In the genomic region with DNA sequence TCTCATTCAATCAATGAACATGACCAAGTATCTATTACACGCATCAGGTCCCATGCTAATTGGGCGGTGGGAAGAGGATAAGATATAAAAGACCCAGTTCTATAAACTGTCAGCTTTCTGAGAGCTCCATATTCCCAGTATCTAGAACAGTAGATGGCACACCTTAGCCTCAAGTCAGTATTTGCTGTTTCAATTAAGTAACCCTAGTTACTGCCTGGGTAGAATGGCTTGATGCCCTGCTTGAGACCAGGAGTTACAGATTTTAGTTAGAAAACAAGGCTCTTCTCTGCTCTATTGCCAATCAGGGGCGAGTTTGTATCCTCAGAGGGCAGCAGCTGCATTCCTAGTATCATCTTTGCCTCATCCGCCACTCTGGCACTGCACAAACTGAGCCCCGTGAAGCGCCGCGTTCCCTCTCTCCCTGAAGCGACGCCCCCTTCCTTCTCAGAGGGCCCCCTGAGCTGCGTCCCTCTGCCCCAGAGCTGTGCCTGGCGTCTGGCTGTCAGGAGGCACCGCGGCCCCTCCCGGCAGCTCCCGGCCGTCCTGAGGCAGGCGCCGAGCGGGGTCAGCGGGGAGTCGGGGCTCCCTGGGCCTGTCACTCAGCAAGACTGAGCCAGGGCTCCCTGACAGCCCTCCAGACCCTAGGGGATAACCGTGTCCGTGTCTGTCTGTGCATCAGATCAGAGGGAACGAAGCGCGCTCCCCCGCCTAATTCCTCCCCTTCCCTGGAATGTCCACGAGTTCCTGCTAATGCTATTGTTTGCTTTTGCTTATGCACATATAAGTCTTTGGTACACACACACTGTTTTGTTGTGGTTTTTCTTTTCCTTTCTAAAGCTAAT, we compare ENCODE assay signal across 8 cellular contexts.
DNase-seq lines count a peak whose midpoint lies in the region; ATAC-seq and TF ChIP-seq lines count a peak whose summit lies in the region.

No MANE protein-coding gene starts in this region.

- no peak overlapping the region for H2AK5ac ChIP-seq in trophoblast cell (ENCODE audit: low read length)

- TF ChIP-seq CTCF in Caco-2 (IDR thresholded peaks at IDR 0.05; ENCODE audit: insufficient read depth in 1 of 2, low read depth in 1 of 2, low read length in 1 of 2, severe bottlenecking in 1 of 2, unreplicated experiment in 1 of 2) = no peak

- peak overlapping the region; percentile 14 for H4K8ac ChIP-seq in trophoblast cell (ENCODE audit: low read depth, low read length)

- no peaks in the 10 kb centered on the region for H3K27me3 Mint-ChIP-seq in Caco-2 (ENCODE audit: insufficient read depth, unreplicated experiment)
- peaks cover 20 to 42% of the 10 kb centered on the region in 2 donors for H3K27me3 Mint-ChIP-seq in CD8-positive, alpha-beta memory T cell

- H3K4me1 Mint-ChIP-seq in Caco-2 (ENCODE audit: low read depth, unreplicated experiment) = no peaks in the 10 kb centered on the region
- H3K4me1 Mint-ChIP-seq in CD8-positive, alpha-beta memory T cell = peaks cover 0 to 13% (median 0%) of the 10 kb centered on the region in 3 donors

- peak overlapping the region; percentile 72 for H4K91ac ChIP-seq in trophoblast cell (ENCODE audit: low read depth, low read length)

- peak; percentile 45 to 49 for DNase-seq in Caco-2
- no peak for DNase-seq in SK-N-MC (ENCODE audit: low read depth, low spot score)
- peak; percentile 46 for DNase-seq in Right ventricle myocardium superior
- no peak for DNase-seq in trophoblast cell
- DNase-seq in CD8-positive, alpha-beta memory T cell = no peak
- no peak for DNase-seq in activated T-cell treated with anti-CD3 and anti-CD28 coated beads, Interleukin-2, amount 50 U/mL, for 1 hour

- no TSS peak for BruUV-seq in Caco-2 (replicated peaks; lab: Mats Ljungman, UMichigan)

- H3K27me3 ChIP-seq in Caco-2 (replicated peaks; ENCODE audit: control insufficient read depth, insufficient read depth, low read length) (no peaks in the 10 kb centered on the region), trophoblast cell (ENCODE audit: insufficient read depth, low read length) (no peaks in the 10 kb centered on the region)
- H3K27me3 ChIP-seq in CD8-positive, alpha-beta memory T cell (ENCODE audit: insufficient read depth, low read length, poor library complexity, severe bottlenecking) = peaks cover 5% of the 10 kb centered on the region

- H4K12ac ChIP-seq in trophoblast cell (ENCODE audit: low read depth, low read length) = no peak overlapping the region

- H3K4me3 ChIP-seq in Caco-2 (ENCODE audit: low read depth, low read length) (peak overlapping the region; percentile 23), SK-N-MC (peak overlapping the region; percentile 61), trophoblast cell (ENCODE audit: low read depth, low read length) (peak overlapping the region; percentile 6)
- no peak overlapping the region for H3K4me3 ChIP-seq in CD8-positive, alpha-beta memory T cell (ENCODE audit: low read length)

- peak overlapping the region; percentile 9 for H3K14ac ChIP-seq in trophoblast cell (ENCODE audit: low read length)

- H3K27ac Mint-ChIP-seq in Caco-2 (ENCODE audit: unreplicated experiment) = no peak overlapping the region
- H3K27ac Mint-ChIP-seq in CD8-positive, alpha-beta memory T cell = no peak overlapping the region

- peak overlapping the region; percentile 24 for H2AFZ ChIP-seq in trophoblast cell (ENCODE audit: insufficient read depth, low read length, poor library complexity)

- ATAC-seq in Right ventricle myocardium superior (ENCODE audit: poor library complexity) = peak; percentile 80
- no peak for ATAC-seq in GM18511 (IDR thresholded peaks at IDR 0.05; ENCODE audit: unreplicated experiment)
- no peak for ATAC-seq in HG02938 (IDR thresholded peaks at IDR 0.05; ENCODE audit: unreplicated experiment)

- peaks cover 7% of the 10 kb centered on the region for H3K79me1 ChIP-seq in trophoblast cell (ENCODE audit: low read length)

- H3K79me2 ChIP-seq in trophoblast cell (ENCODE audit: control insufficient read depth, insufficient read depth, low read length, poor library complexity) = no peaks in the 10 kb centered on the region

- no peaks in the 10 kb centered on the region for H3K9me3 Mint-ChIP-seq in Caco-2 (ENCODE audit: unreplicated experiment)
- no peaks in the 10 kb centered on the region for H3K9me3 Mint-ChIP-seq in CD8-positive, alpha-beta memory T cell

- CTCF ChIA-PET in Caco-2 (lab: Charles Lee) = no interaction called here
- CTCF ChIA-PET in CD8-positive, alpha-beta memory T cell (lab: Charles Lee) = no interaction called here

- H3K36me3 ChIP-seq in Caco-2 (ENCODE audit: control insufficient read depth, insufficient read depth, low read length) = no peaks in the 10 kb centered on the region
- H3K36me3 ChIP-seq in SK-N-MC (ENCODE audit: insufficient read depth, low read length) = no peaks in the 10 kb centered on the region
- H3K36me3 ChIP-seq in trophoblast cell (ENCODE audit: control insufficient read depth in 1 of 2, insufficient read depth in 2 of 2, low read length in 2 of 2) = no peaks in the 10 kb centered on the region
- no peaks in the 10 kb centered on the region for H3K36me3 ChIP-seq in CD8-positive, alpha-beta memory T cell (ENCODE audit: insufficient read depth, low read length)

- peak overlapping the region; percentile 63; the same call in 1 of the 2 replicates for H3K27ac ChIP-seq in SK-N-MC
- peak overlapping the region; percentile 9 for H3K27ac ChIP-seq in trophoblast cell (ENCODE audit: low read depth, low read length)
- no peak overlapping the region for H3K27ac ChIP-seq in CD8-positive, alpha-beta memory T cell (ENCODE audit: low read depth, low read length)

- peak overlapping the region; percentile 61 for H3K4me2 ChIP-seq in trophoblast cell (ENCODE audit: low read length)

- peak overlapping the region; percentile 21 for H2BK5ac ChIP-seq in trophoblast cell (ENCODE audit: low read depth, low read length, poor library complexity)

- H3K18ac ChIP-seq in trophoblast cell (ENCODE audit: low read length) = no peak overlapping the region

- H3K9me3 ChIP-seq in Caco-2 = no peaks in the 10 kb centered on the region
- H3K9me3 ChIP-seq in SK-N-MC (ENCODE audit: low read depth, low read length) = no peaks in the 10 kb centered on the region
- H3K9me3 ChIP-seq in trophoblast cell (ENCODE audit: insufficient read depth, low read depth, low read length) = no peaks in the 10 kb centered on the region
- H3K9me3 ChIP-seq in CD8-positive, alpha-beta memory T cell (ENCODE audit: low read length) = no peaks in the 10 kb centered on the region

- H3K4ac ChIP-seq in trophoblast cell (ENCODE audit: low read depth, low read length) = no peak overlapping the region

- H2BK12ac ChIP-seq in trophoblast cell (ENCODE audit: low read length) = peak overlapping the region; percentile 0

- intact Hi-C loops in Caco-2 (cut with micrococcal nuclease; ENCODE audit: unreplicated experiment) (no loop called here), Right ventricle myocardium superior (cut with DNase I) (no loop called here)

- POLR2A ChIA-PET in Caco-2 (lab: Charles Lee) = no interaction called here
- POLR2A ChIA-PET in CD8-positive, alpha-beta memory T cell (lab: Charles Lee) = no interaction called here

- WGBS in trophoblast cell (ENCODE audit: extremely low coverage, insufficient coverage, insufficient read length) = no CpG with 5 or more reads among the region's 29 CpGs

- H3K23ac ChIP-seq in trophoblast cell (ENCODE audit: low read length) = no peak overlapping the region

- H3K9ac ChIP-seq in SK-N-MC (ENCODE audit: insufficient read length) = no peak overlapping the region
- H3K9ac ChIP-seq in trophoblast cell (ENCODE audit: low read length) = no peak overlapping the region

- H3K36me3 Mint-ChIP-seq in Caco-2 (ENCODE audit: insufficient read depth, unreplicated experiment) = no peaks in the 10 kb centered on the region
- no peaks in the 10 kb centered on the region for H3K36me3 Mint-ChIP-seq in CD8-positive, alpha-beta memory T cell

- H2BK120ac ChIP-seq in trophoblast cell (ENCODE audit: insufficient read depth, low read length, poor library complexity) = peak overlapping the region; percentile 2

- peaks cover 5% of the 10 kb centered on the region; the same call in 1 of the 2 replicates for H3K4me1 ChIP-seq in Caco-2
- H3K4me1 ChIP-seq in trophoblast cell (ENCODE audit: control insufficient read depth in 1 of 2, insufficient read depth in 2 of 2, low read length in 2 of 2) = peaks cover 3 to 5% of the 10 kb centered on the region in 2 experiments
- H3K4me1 ChIP-seq in CD8-positive, alpha-beta memory T cell (ENCODE audit: insufficient read depth, low read length) = no peaks in the 10 kb centered on the region

- H3K4me3 Mint-ChIP-seq in Caco-2 (ENCODE audit: unreplicated experiment) = peak overlapping the region; percentile 72
- H3K4me3 Mint-ChIP-seq in CD8-positive, alpha-beta memory T cell = peak overlapping the region in 1 of 7 donors; percentile 8

Comparison
In these comparisons a context has a peak if more than half of its experiments do, and no peak if none do; other contexts are left out.
1. DNase-seq: peak in Caco-2 (2 of 2) and Right ventricle myocardium superior (single experiment); none in SK-N-MC (single experiment), trophoblast cell (0 of 2), CD8-positive, alpha-beta memory T cell (0 of 5) and activated T-cell treated with anti-CD3 and anti-CD28 coated beads, Interleukin-2, amount 50 U/mL, for 1 hour (single experiment).